8 cellular contexts compared by ENCODE assay signal in genomic region chr3:78919021-78919755, GRCh38.
A peak's percentile ranks its signal among the peaks of the same experiment; 100 is the strongest.
DNase-seq lines count a peak whose midpoint lies in the region; ATAC-seq and TF ChIP-seq lines count a peak whose summit lies in the region.

No MANE protein-coding gene starts in this region.

- no peak overlapping the region; the same call in 1 of the 2 replicates for H3K27ac ChIP-seq in OCI-LY3 (ENCODE audit: low read length)

- 69 to 76% methylated on average over 5 of the region's 5 CpGs for WGBS in lower leg skin, 2 donors

- peaks cover 38% of the 10 kb centered on the region for H3K4me1 Mint-ChIP-seq in glutamatergic neuron (ENCODE audit: low read depth, unreplicated experiment)
- no peaks in the 10 kb centered on the region for H3K4me1 Mint-ChIP-seq in naive thymus-derived CD8-positive, alpha-beta T cell

- no peak overlapping the region for H2AFZ ChIP-seq in OCI-LY3 (ENCODE audit: low read depth, low read length)

- peaks cover 5% of the 10 kb centered on the region for H3K27me3 Mint-ChIP-seq in glutamatergic neuron (ENCODE audit: unreplicated experiment)
- no peaks in the 10 kb centered on the region for H3K27me3 Mint-ChIP-seq in naive thymus-derived CD8-positive, alpha-beta T cell

- peak overlapping the region; percentile 67 for H3K4me3 Mint-ChIP-seq in glutamatergic neuron (ENCODE audit: unreplicated experiment)
- H3K4me3 Mint-ChIP-seq in naive thymus-derived CD8-positive, alpha-beta T cell, result no peak overlapping the region

- H3K9ac ChIP-seq in OCI-LY3 (ENCODE audit: low read length), result no peak overlapping the region

- peaks cover 2% of the 10 kb centered on the region for H3K9me3 Mint-ChIP-seq in glutamatergic neuron (ENCODE audit: unreplicated experiment)
- H3K9me3 Mint-ChIP-seq in naive thymus-derived CD8-positive, alpha-beta T cell, result peaks cover 0 to 4% (median 0%) of the 10 kb centered on the region in 9 donors

- no peaks in the 10 kb centered on the region for H3K9me3 ChIP-seq in OCI-LY3 (ENCODE audit: insufficient read depth, low read length)

- H3K4me3 ChIP-seq in AG10803 (ENCODE audit: low read length) (no peak overlapping the region), OCI-LY3 (ENCODE audit: low read length) (no peak overlapping the region), lower leg skin (ENCODE audit: low read depth, poor library complexity, severe bottlenecking) (no peak overlapping the region)

- no peak for TF ChIP-seq POLR2A in lower leg skin (IDR thresholded peaks at IDR 0.05)

- intact Hi-C loops in lower leg skin (cut with DNase I; ENCODE audit: low total_unique reads), result no loop called here

- H3K4me1 ChIP-seq in OCI-LY3 (ENCODE audit: low read length), result peaks cover 17% of the 10 kb centered on the region

- ATAC-seq in GM21786 (IDR thresholded peaks at IDR 0.05; ENCODE audit: unreplicated experiment), result peak; percentile 89
- no peak for ATAC-seq in naive thymus-derived CD8-positive, alpha-beta T cell

- H3K27me3 ChIP-seq in OCI-LY3 (ENCODE audit: low read depth, low read length), result no peaks in the 10 kb centered on the region

- H3K79me2 ChIP-seq in OCI-LY3 (ENCODE audit: low read length), result no peaks in the 10 kb centered on the region

- no peaks in the 10 kb centered on the region for H4K20me1 ChIP-seq in OCI-LY3 (ENCODE audit: insufficient read depth, low read length)

- peak overlapping the region; percentile 85 for H3K27ac Mint-ChIP-seq in glutamatergic neuron (ENCODE audit: unreplicated experiment)
- H3K27ac Mint-ChIP-seq in naive thymus-derived CD8-positive, alpha-beta T cell, result no peak overlapping the region

- H3K4me2 ChIP-seq in OCI-LY3 (ENCODE audit: low read length), result peak overlapping the region; percentile 15

- H3K36me3 ChIP-seq in OCI-LY3 (replicated peaks; ENCODE audit: low read depth, low read length), result no peaks in the 10 kb centered on the region

- TF ChIP-seq CTCF in AG10803 (conservative IDR thresholded peaks at IDR 0.05; ENCODE audit: low read length), result no peak
- no peak for TF ChIP-seq CTCF in OCI-LY3 (IDR thresholded peaks at IDR 0.05; ENCODE audit: low read depth, low read length)
- no peak for TF ChIP-seq CTCF in glutamatergic neuron (IDR thresholded peaks at IDR 0.05; ENCODE audit: partially characterized antibody, unreplicated experiment)
- no peak for TF ChIP-seq CTCF in lower leg skin (IDR thresholded peaks at IDR 0.05)

- POLR2A ChIA-PET in naive thymus-derived CD8-positive, alpha-beta T cell (lab: Charles Lee), result no interaction called here

- H3K36me3 Mint-ChIP-seq in glutamatergic neuron (ENCODE audit: unreplicated experiment), result no peaks in the 10 kb centered on the region
- no peaks in the 10 kb centered on the region for H3K36me3 Mint-ChIP-seq in naive thymus-derived CD8-positive, alpha-beta T cell

- DNase-seq in AG10803 (ENCODE audit: low read depth) (peak; percentile 88), glutamatergic neuron (no peak), lower leg skin (ENCODE audit: low spot score in 2 of 2) (no peak), NCI-H446 (lab: John Stamatoyannopoulos, UW) (no peak), NCI-H526 (lab: John Stamatoyannopoulos, UW) (no peak)
- DNase-seq in naive thymus-derived CD8-positive, alpha-beta T cell, result no peak
